17 cellular contexts compared by ENCODE assay signal in the genomic region with DNA sequence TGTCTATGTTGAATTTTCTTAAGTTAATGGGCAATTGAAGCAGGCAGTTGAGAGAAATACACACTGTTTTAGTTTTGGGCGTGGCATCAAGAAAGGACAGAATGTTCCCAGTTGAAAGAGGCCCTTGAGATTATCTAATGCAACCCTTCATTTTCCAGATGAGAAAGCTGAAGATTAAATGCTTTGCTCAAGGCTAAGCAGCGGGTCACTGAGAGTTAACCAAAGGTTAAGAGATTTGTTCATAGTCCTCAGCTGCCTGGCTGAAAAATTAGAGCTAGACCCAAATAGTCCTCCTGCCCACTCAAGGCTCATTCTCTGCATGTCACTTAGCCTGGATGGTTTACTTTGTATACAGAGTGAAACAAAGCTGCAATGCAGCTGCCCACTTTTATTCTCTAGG. TPM values are rescaled to one million over a fixed set of nuclear protein-coding genes. Genes with fewer than 3 reads are reported as not detected.
DNase-seq lines count a peak whose midpoint lies in the region; ATAC-seq, FAIRE-seq and TF ChIP-seq lines count a peak whose summit lies in the region.
"Had no signal": no experiment of that assay in that cellular context is flagged by ENCODE, and none has a peak within 500 bp of the region (broad histone marks: within the 10 kb centered on the region; RNA-seq: fewer than 3 reads in every experiment).

No MANE protein-coding gene starts in this region.

- peaks cover 0 to 2% (median 0%) of the 10 kb centered on the region in 7 donors for H3K9me3 Mint-ChIP-seq in CD14-positive monocyte
- H3K9me3 Mint-ChIP-seq: activated naive CD4-positive, alpha-beta T cell treated with anti-CD3 and anti-CD28 coated beads, Interleukin-2, amount 50 U/mL, for 72 hours had no signal

- WGBS in psoas muscle, 3 donors: 61 to 84% (median 61%) methylated on average over 2 of the region's 2 CpGs

- FAIRE-seq in H54 (lab: Jason Lieb, UNC): peak; percentile 80
- FAIRE-seq: HTR-8/SVneo had no signal

- peaks cover 1 to 2% (median 1%) of the 10 kb centered on the region in 3 donors for H3K27me3 Mint-ChIP-seq in CD14-positive monocyte (ENCODE audit: low read depth in 3 of 3)

- H3K4me3 ChIP-seq in fibroblast of villous mesenchyme (ENCODE audit: low read depth, low read length) (no peak overlapping the region), psoas muscle (no peak overlapping the region)

- H3K4me1 ChIP-seq in psoas muscle: no peaks in the 10 kb centered on the region

- DNase-seq in H54 (ENCODE audit: insufficient read length, low spot score) (no peak), NCI-H345 treated with DMSO at 0.1 percent for 48 hours (lab: John Stamatoyannopoulos, UW; ENCODE audit: unreplicated experiment) (peak; percentile 68), fibroblast of villous mesenchyme (ENCODE audit: low read depth) (peak; percentile 77), psoas muscle (no peak), amniotic stem cell (lab: John Stamatoyannopoulos, UW) (no peak), CD14-positive monocyte (ENCODE audit: low spot score) (no peak)
- DNase-seq: activated CD8-positive, alpha-beta memory T cell treated with anti-CD3 and anti-CD28 coated beads for 24 hours; cortex of kidney; EL; islet precursor cell; NCI-H1105 treated with DMSO at 0.1 percent for 48 hours; T-helper 9 cell had no signal

- no peaks in the 10 kb centered on the region for H3K4me1 Mint-ChIP-seq in CD14-positive monocyte

- intact Hi-C loops in psoas muscle (cut with DNase I) (no loop called here), CD14-positive monocyte (cut with micrococcal nuclease) (no loop called here)

- H3K36me3 ChIP-seq in psoas muscle (ENCODE audit: insufficient read depth in 1 of 2, low read depth in 1 of 2): no peaks in the 10 kb centered on the region

- H3K4me3 Mint-ChIP-seq in CD14-positive monocyte: no peak overlapping the region

- H3K36me3 Mint-ChIP-seq in CD14-positive monocyte: no peaks in the 10 kb centered on the region
- H3K36me3 Mint-ChIP-seq: activated naive CD4-positive, alpha-beta T cell treated with anti-CD3 and anti-CD28 coated beads, Interleukin-2, amount 50 U/mL, for 72 hours had no signal

- no peaks in the 10 kb centered on the region for H3K27me3 ChIP-seq in psoas muscle (ENCODE audit: insufficient read depth in 3 of 3, low read length in 2 of 3)

- H3K9me3 ChIP-seq in psoas muscle: no peaks in the 10 kb centered on the region

- ATAC-seq in psoas muscle (peak in 3 of 4 donors; percentile 56 to 74 (median 64)), GM19467 (IDR thresholded peaks at IDR 0.05; ENCODE audit: unreplicated experiment) (no peak), GM18519 (IDR thresholded peaks at IDR 0.05; ENCODE audit: low FRiP score, unreplicated experiment) (no peak)
- ATAC-seq: activated naive CD4-positive, alpha-beta T cell treated with anti-CD3 and anti-CD28 coated beads, Interleukin-2, amount 50 U/mL, for 72 hours had no signal

- TF ChIP-seq CTCF in fibroblast of villous mesenchyme (IDR thresholded peaks at IDR 0.05; ENCODE audit: insufficient read depth, low read depth, low read length): no peak
- no peak for TF ChIP-seq CTCF in psoas muscle (IDR thresholded peaks at IDR 0.05)
- no peak for TF ChIP-seq CTCF in CD14-positive monocyte (IDR thresholded peaks at IDR 0.05)

- no peak overlapping the region for H3K27ac Mint-ChIP-seq in CD14-positive monocyte
- H3K27ac Mint-ChIP-seq: activated naive CD4-positive, alpha-beta T cell treated with anti-CD3 and anti-CD28 coated beads, Interleukin-2, amount 50 U/mL, for 72 hours had no signal

- TF ChIP-seq POLR2A in H54 (IDR thresholded peaks at IDR 0.05; ENCODE audit: low read depth, low read length): no peak

- no peak overlapping the region for H3K27ac ChIP-seq in psoas muscle

RNA-seq across cellular contexts. Expression of a gene that starts 46.7 kb away (rescaled TPM):
- 11.0 and 22.9 TPM in 2 replicates for total RNA-seq in fibroblast of villous mesenchyme
- 10 to 100 TPM in 1 of 4 donors, 1 to 10 TPM in 2, under 1 TPM in 1; 0.91 to 11.9 (median 2.9) TPM for total RNA-seq in psoas muscle
- 1 to 10 TPM; 2.1 to 2.3 (median 2.2) TPM for polyA plus RNA-seq in psoas muscle
- under 1 TPM; 0.05 to 0.09 TPM for polyA plus RNA-seq in CD14-positive monocyte
- total RNA-seq: activated naive CD4-positive, alpha-beta T cell treated with anti-CD3 and anti-CD28 coated beads, Interleukin-2, amount 50 U/mL, for 72 hours; H4 had no signal

Comparison
In these comparisons a context has a peak if more than half of its experiments do, and no peak if none do; other contexts are left out.
1. DNase-seq: peak in NCI-H345 treated with DMSO at 0.1 percent for 48 hours (single experiment) and fibroblast of villous mesenchyme (single experiment); none in H54 (single experiment), psoas muscle (0 of 2), amniotic stem cell (single experiment) and CD14-positive monocyte (single experiment).
2. ATAC-seq: peak in psoas muscle (3 of 4); none in GM19467 (single experiment) and GM18519 (single experiment).